Comparison of ENCODE assay signal across 13 cellular contexts in genomic region chr7:55120074-55120473, GRCh38.
DNase-seq lines count a peak whose midpoint lies in the region; ATAC-seq and TF ChIP-seq lines count a peak whose summit lies in the region.
"Had no signal": no experiment of that assay in that cellular context is flagged by ENCODE, and none has a peak within 500 bp of the region (broad histone marks: within the 10 kb centered on the region; RNA-seq: fewer than 3 reads in every experiment).

No MANE protein-coding gene starts in this region.

- intact Hi-C loops in IMR-90 (cut with micrococcal nuclease) (no loop called here), esophagus muscularis mucosa (cut with DNase I) (no loop called here), stomach (cut with DNase I; ENCODE audit: low total_unique reads) (no loop called here)
- intact Hi-C loops in activated CD8-positive, alpha-beta T cell treated with anti-CD3 and anti-CD28 coated beads for 36 hours (cut with micrococcal nuclease), result no loop called here

- CTCF ChIA-PET in IMR-90 (lab: Yijun Ruan, JAX), result no interaction called here
- CTCF ChIA-PET in activated CD8-positive, alpha-beta T cell treated with anti-CD3 and anti-CD28 coated beads for 36 hours (lab: Charles Lee), result no interaction called here

- TF ChIP-seq POLR2A in IMR-90 (IDR thresholded peaks at IDR 0.05; ENCODE audit: low read depth, low read length), result no peak
- no peak for TF ChIP-seq POLR2A in esophagus muscularis mucosa (IDR thresholded peaks at IDR 0.05; ENCODE audit: low read depth)
- no peak for TF ChIP-seq POLR2A in stomach (IDR thresholded peaks at IDR 0.05)

- peaks cover 57 to 91% of the 10 kb centered on the region in 2 experiments for H3K79me1 ChIP-seq in IMR-90 (ENCODE audit: low read depth in 1 of 2, low read length in 2 of 2)

- H3K23ac ChIP-seq in IMR-90 (ENCODE audit: low read depth, low read length), result no peak overlapping the region

- peaks cover 39% of the 10 kb centered on the region for H3K9me1 ChIP-seq in IMR-90 (ENCODE audit: insufficient read depth, low read length)

- TF ChIP-seq EP300 in esophagus muscularis mucosa (IDR thresholded peaks at IDR 0.05) (no peak), stomach (IDR thresholded peaks at IDR 0.05) (no peak)

- H2BK20ac ChIP-seq in IMR-90 (ENCODE audit: low read depth, low read length), result no peak overlapping the region

- H3K4me1 ChIP-seq in IMR-90 (ENCODE audit: control insufficient read depth, insufficient read depth, low read length), result peaks cover 28% of the 10 kb centered on the region
- H3K4me1 ChIP-seq in esophagus muscularis mucosa, result peaks cover 30 to 44% (median 36%) of the 10 kb centered on the region in 4 donors
- peaks cover 0 to 22% (median 2%) of the 10 kb centered on the region in 4 donors for H3K4me1 ChIP-seq in liver (ENCODE audit: control insufficient read depth in 4 of 4, insufficient read depth in 4 of 4, low read length in 3 of 4)
- H3K4me1 ChIP-seq in stomach, result peaks cover 11 to 23% (median 18%) of the 10 kb centered on the region in 4 donors

- H2AK5ac ChIP-seq in IMR-90 (ENCODE audit: low read depth, low read length), result peak overlapping the region; percentile 91

- no peaks in the 10 kb centered on the region for H3K9me3 Mint-ChIP-seq in activated CD8-positive, alpha-beta T cell treated with anti-CD3 and anti-CD28 coated beads for 36 hours
- H3K9me3 Mint-ChIP-seq: activated CD4-positive, alpha-beta memory T cell treated with anti-CD3 and anti-CD28 coated beads, Interleukin-2, amount 10 ng/mL, durations not matched to agents 7 days and 5 days; CD8-positive, alpha-beta T cell had no signal

- DNase-seq in IMR-90 (no peak), esophagus muscularis mucosa (ENCODE audit: extremely low spot score) (no peak), stomach (no peak), NCI-H1694 (lab: John Stamatoyannopoulos, UW) (no peak), NCI-H1048 (lab: John Stamatoyannopoulos, UW) (no peak)
- DNase-seq in stimulated activated CD4-positive, alpha-beta T cell treated with anti-CD3 and anti-CD28 coated beads, Interleukin-4, amount 100 ng/mL, for 4 hours, result no peak
- no peak for DNase-seq in activated CD8-positive, alpha-beta T cell treated with anti-CD3 and anti-CD28 coated beads for 36 hours
- DNase-seq: activated CD4-positive, alpha-beta memory T cell treated with anti-CD3 and anti-CD28 coated beads, Interleukin-2, amount 10 ng/mL, durations not matched to agents 7 days and 5 days; CD8-positive, alpha-beta T cell; EL; NCI-H187; testis had no signal

- WGBS in IMR-90 (ENCODE audit: extremely low coverage in 2 of 2, insufficient read length in 1 of 2), 2 experiments, result 95% methylated on average over 4 of the region's 7 CpGs; no CpG with 5 or more reads in 1 of the 2 experiments
- 90% methylated on average over 7 of the region's 7 CpGs for WGBS in esophagus muscularis mucosa
- WGBS in liver, result 89% methylated on average over 7 of the region's 7 CpGs
- WGBS in stomach, 5 donors, result 70 to 85% (median 81%) methylated on average over 6 to 7 of the region's 7 CpGs

- TF ChIP-seq RAD21 in IMR-90 (IDR thresholded peaks at IDR 0.05; ENCODE audit: low read length) (no peak), liver (IDR thresholded peaks at IDR 0.05) (no peak)

- H3K56ac ChIP-seq in IMR-90 (ENCODE audit: extremely low read depth, insufficient read depth, low read length), result no peak overlapping the region

- H3K36me3 ChIP-seq in IMR-90 (ENCODE audit: control insufficient read depth, insufficient read depth, low read length), result peaks cover 1% of the 10 kb centered on the region; the same call in 1 of the 2 replicates
- no peaks in the 10 kb centered on the region for H3K36me3 ChIP-seq in esophagus muscularis mucosa
- no peaks in the 10 kb centered on the region for H3K36me3 ChIP-seq in liver (ENCODE audit: control insufficient read depth in 4 of 4, insufficient read depth in 3 of 4, low read depth in 1 of 4, low read length in 3 of 4)
- H3K36me3 ChIP-seq in stomach, result no peaks in the 10 kb centered on the region

- peak overlapping the region; percentile 81 for H3K4ac ChIP-seq in IMR-90 (ENCODE audit: low read depth, low read length)

- POLR2A ChIA-PET in IMR-90 (lab: Charles Lee; ENCODE audit: unreplicated experiment), result no interaction called here
- POLR2A ChIA-PET in activated CD8-positive, alpha-beta T cell treated with anti-CD3 and anti-CD28 coated beads for 36 hours (lab: Charles Lee), result no interaction called here

- peak overlapping the region; percentile 89 for H2BK5ac ChIP-seq in IMR-90 (ENCODE audit: low read depth, low read length, poor library complexity, severe bottlenecking)

- H3K27ac ChIP-seq in IMR-90 (ENCODE audit: insufficient read depth, low read length) (peak overlapping the region; percentile 69), esophagus muscularis mucosa (replicated peaks in 1 of 4) (peak overlapping the region; percentile 58 to 65 (median 60)), liver (ENCODE audit: low read depth in 1 of 2, low read length in 2 of 2) (peak overlapping the region; percentile 86 to 96), stomach (peak overlapping the region in 4 of 5 donors; percentile 24 to 70 (median 56))

- no peaks in the 10 kb centered on the region for H3K36me3 Mint-ChIP-seq in activated CD8-positive, alpha-beta T cell treated with anti-CD3 and anti-CD28 coated beads for 36 hours (ENCODE audit: low read depth)
- H3K36me3 Mint-ChIP-seq: CD8-positive, alpha-beta T cell had no signal

- H4K8ac ChIP-seq in IMR-90 (ENCODE audit: low read depth in 2 of 2, low read length in 2 of 2), result peak overlapping the region in 1 of 2 experiments; percentile 53; a peak in 2 of 4 replicates

- H3K4me1 Mint-ChIP-seq in activated CD8-positive, alpha-beta T cell treated with anti-CD3 and anti-CD28 coated beads for 36 hours (ENCODE audit: low read depth), result no peaks in the 10 kb centered on the region
- H3K4me1 Mint-ChIP-seq: activated CD4-positive, alpha-beta memory T cell treated with anti-CD3 and anti-CD28 coated beads, Interleukin-2, amount 10 ng/mL, durations not matched to agents 7 days and 5 days had no signal

- no peak overlapping the region for H3K4me2 ChIP-seq in IMR-90 (ENCODE audit: low read depth, low read length)

- BruUV-seq in IMR-90 (replicated peaks; lab: Mats Ljungman, UMichigan), result no TSS peak

- H3K27me3 Mint-ChIP-seq in activated CD8-positive, alpha-beta T cell treated with anti-CD3 and anti-CD28 coated beads for 36 hours, result peaks cover 4% of the 10 kb centered on the region

- no peak overlapping the region for H3K27ac Mint-ChIP-seq in activated CD8-positive, alpha-beta T cell treated with anti-CD3 and anti-CD28 coated beads for 36 hours
- H3K27ac Mint-ChIP-seq: activated CD4-positive, alpha-beta memory T cell treated with anti-CD3 and anti-CD28 coated beads, Interleukin-2, amount 10 ng/mL, durations not matched to agents 7 days and 5 days; CD8-positive, alpha-beta T cell had no signal

- in situ Hi-C loops in IMR-90 (cut with MboI; ENCODE audit: low sequenced_read_pairs), result no loop called here

- peak overlapping the region; percentile 49 for H4K5ac ChIP-seq in IMR-90 (ENCODE audit: low read depth, low read length)

- H3K4me3 ChIP-seq in IMR-90 (ENCODE audit: insufficient read depth, low read depth, low read length) (no peak overlapping the region), esophagus muscularis mucosa (no peak overlapping the region), liver (ENCODE audit: low read depth in 1 of 3, low read length in 3 of 3) (no peak overlapping the region), stomach (no peak overlapping the region)
- H3K4me3 ChIP-seq: testis had no signal

- no peak for ATAC-seq in IMR-90 (ENCODE audit: low read depth)
- no peak for ATAC-seq in activated CD8-positive, alpha-beta T cell treated with anti-CD3 and anti-CD28 coated beads for 36 hours
- ATAC-seq: CD8-positive, alpha-beta T cell had no signal

- no peak overlapping the region for H3K4me3 Mint-ChIP-seq in activated CD8-positive, alpha-beta T cell treated with anti-CD3 and anti-CD28 coated beads for 36 hours
- H3K4me3 Mint-ChIP-seq: activated CD4-positive, alpha-beta memory T cell treated with anti-CD3 and anti-CD28 coated beads, Interleukin-2, amount 10 ng/mL, durations not matched to agents 7 days and 5 days; CD8-positive, alpha-beta T cell had no signal

- H3K9me3 ChIP-seq in IMR-90 (ENCODE audit: control insufficient read depth, insufficient read depth, low read length), result no peaks in the 10 kb centered on the region
- no peaks in the 10 kb centered on the region for H3K9me3 ChIP-seq in esophagus muscularis mucosa
- H3K9me3 ChIP-seq in liver (ENCODE audit: control insufficient read depth in 4 of 4, low read length in 3 of 4), result no peaks in the 10 kb centered on the region
- no peaks in the 10 kb centered on the region for H3K9me3 ChIP-seq in stomach
- H3K9me3 ChIP-seq: testis had no signal

- H2AFZ ChIP-seq in IMR-90 (replicated peaks; ENCODE audit: low read length, poor library complexity), result peak overlapping the region; percentile 47

- H2BK120ac ChIP-seq in IMR-90 (ENCODE audit: low read depth, low read length), result peak overlapping the region; percentile 58

- H3K27me3 ChIP-seq in IMR-90 (ENCODE audit: control insufficient read depth, insufficient read depth, low read length), result no peaks in the 10 kb centered on the region
- no peaks in the 10 kb centered on the region for H3K27me3 ChIP-seq in esophagus muscularis mucosa
- no peaks in the 10 kb centered on the region for H3K27me3 ChIP-seq in liver (ENCODE audit: control insufficient read depth in 4 of 4, insufficient read depth in 4 of 4, low read length in 3 of 4)
- no peaks in the 10 kb centered on the region for H3K27me3 ChIP-seq in stomach
- H3K27me3 ChIP-seq: testis had no signal

- H4K91ac ChIP-seq in IMR-90 (ENCODE audit: insufficient read depth, low read depth, low read length), result no peak overlapping the region

- peaks cover 7% of the 10 kb centered on the region; the same call in 1 of the 2 replicates for H4K20me1 ChIP-seq in IMR-90 (ENCODE audit: insufficient read depth, low read length)

- no peak overlapping the region for H3K9ac ChIP-seq in IMR-90 (ENCODE audit: low read depth, low read length)
- H3K9ac ChIP-seq in liver (ENCODE audit: low read depth in 1 of 2, low read length in 2 of 2), result no peak overlapping the region

- peak overlapping the region; percentile 60 for H2AK9ac ChIP-seq in IMR-90 (replicated peaks; ENCODE audit: low read depth, low read length, poor library complexity)

- dilution Hi-C loops in IMR-90 (cut with HindIII; ENCODE audit: low sequenced_read_pairs, unreplicated experiment), result no loop called here

- peak overlapping the region; percentile 56; the same call in 1 of the 3 replicates for H2BK15ac ChIP-seq in IMR-90 (ENCODE audit: low read depth, low read length)

- H3K18ac ChIP-seq in IMR-90 (ENCODE audit: low read depth, low read length), result peak overlapping the region; percentile 39

- H3K14ac ChIP-seq in IMR-90 (replicated peaks; ENCODE audit: low read depth, low read length), result 0 out of 2 replicates have a peak overlapping the region, but pooled peaks have one; percentile 53

- no peak for TF ChIP-seq CTCF in IMR-90 (conservative IDR thresholded peaks at IDR 0.05; ENCODE audit: low read depth, low read length)
- TF ChIP-seq CTCF in esophagus muscularis mucosa (IDR thresholded peaks at IDR 0.05), result no peak
- no peak for TF ChIP-seq CTCF in liver (IDR thresholded peaks at IDR 0.05; ENCODE audit: low read depth, low read length, missing input control)
- TF ChIP-seq CTCF in stomach (IDR thresholded peaks at IDR 0.05), result no peak
- no peak for TF ChIP-seq CTCF in activated CD8-positive, alpha-beta T cell treated with anti-CD3 and anti-CD28 coated beads for 36 hours (IDR thresholded peaks at IDR 0.05)

TF ChIP-seq in liver, 16 proteins besides CTCF, POLR2A, EP300 and RAD21 (continues in another document):
- no peak for TF ChIP-seq FOXA2 (IDR thresholded peaks at IDR 0.05)
